Comparison of ENCODE assay signal across 15 cellular contexts in genomic region chr2:74238879-74239278, GRCh38. TPM values are rescaled to one million over a fixed set of nuclear protein-coding genes. Genes with fewer than 3 reads are reported as not detected.
DNase-seq lines count a peak whose midpoint lies in the region; ATAC-seq and TF ChIP-seq lines count a peak whose summit lies in the region.
"Had no signal": no experiment of that assay in that cellular context is flagged by ENCODE, and none has a peak within 500 bp of the region (broad histone marks: within the 10 kb centered on the region; RNA-seq: fewer than 3 reads in every experiment).

No MANE protein-coding gene starts in this region.

- CTCF ChIA-PET in activated CD8-positive, alpha-beta memory T cell treated with anti-CD3 and anti-CD28 coated beads, Interleukin-2, amount 10 ng/mL, durations not matched to agents 7 days and 5 days (lab: Charles Lee), result interaction anchor here (0.7 to 2.2 kb wide), 2 partner anchors 11 to 96 kb away, joined by 4 to 11 read pairs; no protein-coding TSS in a partner anchor

- in situ Hi-C loops in astrocyte of the spinal cord (cut with HindIII; ENCODE audit: low sequenced_read_pairs), result no loop called here

- H3K36me3 Mint-ChIP-seq in activated CD8-positive, alpha-beta memory T cell treated with anti-CD3 and anti-CD28 coated beads, Interleukin-2, amount 10 ng/mL, durations not matched to agents 7 days and 5 days, result no peaks in the 10 kb centered on the region
- H3K36me3 Mint-ChIP-seq: natural killer cell had no signal

- H3K27ac Mint-ChIP-seq in activated CD8-positive, alpha-beta memory T cell treated with anti-CD3 and anti-CD28 coated beads, Interleukin-2, amount 10 ng/mL, durations not matched to agents 7 days and 5 days, result no peak overlapping the region
- H3K27ac Mint-ChIP-seq: natural killer cell had no signal

- no peak overlapping the region for H3K4me3 Mint-ChIP-seq in activated CD8-positive, alpha-beta memory T cell treated with anti-CD3 and anti-CD28 coated beads, Interleukin-2, amount 10 ng/mL, durations not matched to agents 7 days and 5 days
- H3K4me3 Mint-ChIP-seq: natural killer cell had no signal

- H3K4me3 ChIP-seq in HFF-Myc (replicated peaks; ENCODE audit: low read depth, low read length), result no peak overlapping the region
- no peak overlapping the region for H3K4me3 ChIP-seq in astrocyte of the spinal cord (ENCODE audit: low read depth, low read length)
- H3K4me3 ChIP-seq in foreskin fibroblast (ENCODE audit: low read depth in 1 of 2, low read length in 2 of 2), result no peak overlapping the region
- H3K4me3 ChIP-seq: gastrocnemius medialis, lower lobe of right lung, vagina had no signal

- TF ChIP-seq CTCF in HFF-Myc (IDR thresholded peaks at IDR 0.05; ENCODE audit: low read depth, low read length, missing control alignments), result no peak
- TF ChIP-seq CTCF in astrocyte of the spinal cord (IDR thresholded peaks at IDR 0.05; ENCODE audit: low read depth, low read length), result no peak
- TF ChIP-seq CTCF in foreskin fibroblast (IDR thresholded peaks at IDR 0.05; ENCODE audit: low read depth, low read length), result no peak

- H3K9me3 Mint-ChIP-seq in activated CD8-positive, alpha-beta memory T cell treated with anti-CD3 and anti-CD28 coated beads, Interleukin-2, amount 10 ng/mL, durations not matched to agents 7 days and 5 days (ENCODE audit: low read depth), result no peaks in the 10 kb centered on the region
- H3K9me3 Mint-ChIP-seq: natural killer cell had no signal

- H3K4me1 Mint-ChIP-seq in activated CD8-positive, alpha-beta memory T cell treated with anti-CD3 and anti-CD28 coated beads, Interleukin-2, amount 10 ng/mL, durations not matched to agents 7 days and 5 days, result peaks cover 2% of the 10 kb centered on the region
- H3K4me1 Mint-ChIP-seq: natural killer cell had no signal

- ATAC-seq in activated CD8-positive, alpha-beta memory T cell treated with anti-CD3 and anti-CD28 coated beads, Interleukin-2, amount 10 ng/mL, durations not matched to agents 7 days and 5 days, result no peak
- ATAC-seq: gastrocnemius medialis, lower lobe of right lung, natural killer cell had no signal

- DNase-seq in AG08395 (ENCODE audit: low spot score) (peak; percentile 21), HFF-Myc (ENCODE audit: extremely low read depth, low read depth) (peak; percentile 21), astrocyte of the spinal cord (ENCODE audit: low read depth, low spot score) (peak; percentile 10), foreskin fibroblast (peak; percentile 76 to 84), NCI-H1417 treated with DMSO at 0.1 percent for 48 hours (lab: John Stamatoyannopoulos, UW) (no peak), LoVo (ENCODE audit: low spot score) (no peak)
- DNase-seq in activated CD8-positive, alpha-beta memory T cell treated with anti-CD3 and anti-CD28 coated beads, Interleukin-2, amount 10 ng/mL, durations not matched to agents 7 days and 5 days, result no peak
- DNase-seq in activated CD8-positive, alpha-beta memory T cell treated with anti-CD3 and anti-CD28 coated beads, Interleukin-2, amount 50 U/mL, for 4 hours, result no peak
- DNase-seq: gastrocnemius medialis, lower lobe of right lung, natural killer cell, NCI-H2029 treated with DMSO at 0.1 percent for 48 hours, NCI-H69, WERI-Rb-1 had no signal

- H3K27me3 Mint-ChIP-seq in activated CD8-positive, alpha-beta memory T cell treated with anti-CD3 and anti-CD28 coated beads, Interleukin-2, amount 10 ng/mL, durations not matched to agents 7 days and 5 days, result no peaks in the 10 kb centered on the region

RNA-seq across cellular contexts. Expression of gene MTHFD2, which starts 40.5 kb away (rescaled TPM):
- total RNA-seq in activated CD8-positive, alpha-beta memory T cell treated with anti-CD3 and anti-CD28 coated beads, Interleukin-2, amount 10 ng/mL, durations not matched to agents 7 days and 5 days, result 100 to 1,000 TPM; 215 to 293 TPM

Comparison
In these comparisons a context has a peak if more than half of its experiments do, and no peak if none do; other contexts are left out.
1. DNase-seq: peak in AG08395 (single experiment), HFF-Myc (single experiment), astrocyte of the spinal cord (single experiment) and foreskin fibroblast (2 of 2); none in activated CD8-positive, alpha-beta memory T cell treated with anti-CD3 and anti-CD28 coated beads, Interleukin-2, amount 10 ng/mL, durations not matched to agents 7 days and 5 days (single experiment), NCI-H1417 treated with DMSO at 0.1 percent for 48 hours (single experiment), LoVo (single experiment) and activated CD8-positive, alpha-beta memory T cell treated with anti-CD3 and anti-CD28 coated beads, Interleukin-2, amount 50 U/mL, for 4 hours (single experiment).